ENCODE assay signal across 15 cellular contexts in genomic region chr1:174996474-174996873, GRCh38. TPM values are rescaled to one million over a fixed set of nuclear protein-coding genes. Genes with fewer than 3 reads are reported as not detected.
DNase-seq lines count a peak whose midpoint lies in the region; ATAC-seq and TF ChIP-seq lines count a peak whose summit lies in the region.
"Had no signal": no experiment of that assay in that cellular context is flagged by ENCODE, and none has a peak within 500 bp of the region (broad histone marks: within the 10 kb centered on the region; RNA-seq: fewer than 3 reads in every experiment).

No MANE protein-coding gene starts in this region.

- CTCF ChIA-PET in activated CD4-positive, alpha-beta memory T cell treated with anti-CD3 and anti-CD28 coated beads for 36 hours (lab: Charles Lee): interaction anchor here (1.1 to 4.3 kb wide), 2 partner anchors 13 to 113 kb away, joined by 4 to 20 read pairs; no protein-coding TSS in a partner anchor
- CTCF ChIA-PET in activated CD4-positive, alpha-beta memory T cell treated with anti-CD3 and anti-CD28 coated beads, Interleukin-2, amount 10 ng/mL, durations not matched to agents 7 days and 5 days (lab: Charles Lee): interaction anchor here (1.3 to 2.0 kb wide), 2 partner anchors 11 to 30 kb away, joined by 4 to 5 read pairs; no protein-coding TSS in a partner anchor

- H3K27me3 Mint-ChIP-seq in activated CD4-positive, alpha-beta memory T cell treated with anti-CD3 and anti-CD28 coated beads for 36 hours: no peaks in the 10 kb centered on the region
- no peaks in the 10 kb centered on the region for H3K27me3 Mint-ChIP-seq in activated CD4-positive, alpha-beta memory T cell treated with anti-CD3 and anti-CD28 coated beads, Interleukin-2, amount 10 ng/mL, durations not matched to agents 7 days and 5 days
- H3K27me3 Mint-ChIP-seq: CD8-positive, alpha-beta memory T cell had no signal

- peaks cover 16% of the 10 kb centered on the region for H3K36me3 Mint-ChIP-seq in activated CD4-positive, alpha-beta memory T cell treated with anti-CD3 and anti-CD28 coated beads for 36 hours
- H3K36me3 Mint-ChIP-seq in activated CD4-positive, alpha-beta memory T cell treated with anti-CD3 and anti-CD28 coated beads, Interleukin-2, amount 10 ng/mL, durations not matched to agents 7 days and 5 days (ENCODE audit: low read depth): peaks cover 35% of the 10 kb centered on the region

- H3K9me3 Mint-ChIP-seq in activated CD4-positive, alpha-beta memory T cell treated with anti-CD3 and anti-CD28 coated beads for 36 hours: no peaks in the 10 kb centered on the region
- no peaks in the 10 kb centered on the region for H3K9me3 Mint-ChIP-seq in activated CD4-positive, alpha-beta memory T cell treated with anti-CD3 and anti-CD28 coated beads, Interleukin-2, amount 10 ng/mL, durations not matched to agents 7 days and 5 days
- H3K9me3 Mint-ChIP-seq: CD8-positive, alpha-beta memory T cell; immature natural killer cell had no signal

- intact Hi-C loops in activated CD4-positive, alpha-beta memory T cell treated with anti-CD3 and anti-CD28 coated beads for 36 hours (cut with micrococcal nuclease): loop anchor here (5.0 to 10.0 kb wide), 4 partner anchors 179 to 1522 kb away; partner anchors contain the start of genes PRDX6, RABGAP1L and RC3H1

- H3K4me3 ChIP-seq in choroid plexus epithelial cell (ENCODE audit: low read depth, low read length): no peak overlapping the region
- H3K4me3 ChIP-seq: gastroesophageal sphincter had no signal

- POLR2A ChIA-PET in activated CD4-positive, alpha-beta memory T cell treated with anti-CD3 and anti-CD28 coated beads for 36 hours (lab: Charles Lee): no interaction called here
- POLR2A ChIA-PET in activated CD4-positive, alpha-beta memory T cell treated with anti-CD3 and anti-CD28 coated beads, Interleukin-2, amount 10 ng/mL, durations not matched to agents 7 days and 5 days (lab: Charles Lee): interaction anchor here (6.5 kb wide), 1 partner anchor 31 kb away, joined by 203 read pairs; no protein-coding TSS in a partner anchor

- H3K4me1 Mint-ChIP-seq in activated CD4-positive, alpha-beta memory T cell treated with anti-CD3 and anti-CD28 coated beads for 36 hours (ENCODE audit: low read depth): peaks cover 24% of the 10 kb centered on the region
- peaks cover 21% of the 10 kb centered on the region for H3K4me1 Mint-ChIP-seq in activated CD4-positive, alpha-beta memory T cell treated with anti-CD3 and anti-CD28 coated beads, Interleukin-2, amount 10 ng/mL, durations not matched to agents 7 days and 5 days

- peak overlapping the region; percentile 10 for H3K27ac Mint-ChIP-seq in activated CD4-positive, alpha-beta memory T cell treated with anti-CD3 and anti-CD28 coated beads for 36 hours
- H3K27ac Mint-ChIP-seq in activated CD4-positive, alpha-beta memory T cell treated with anti-CD3 and anti-CD28 coated beads, Interleukin-2, amount 10 ng/mL, durations not matched to agents 7 days and 5 days: no peak overlapping the region

- no peak overlapping the region for H3K4me3 Mint-ChIP-seq in activated CD4-positive, alpha-beta memory T cell treated with anti-CD3 and anti-CD28 coated beads for 36 hours
- H3K4me3 Mint-ChIP-seq in activated CD4-positive, alpha-beta memory T cell treated with anti-CD3 and anti-CD28 coated beads, Interleukin-2, amount 10 ng/mL, durations not matched to agents 7 days and 5 days: no peak overlapping the region

- DNase-seq in activated CD4-positive, alpha-beta memory T cell treated with anti-CD3 and anti-CD28 coated beads for 36 hours: no peak
- no peak for DNase-seq in activated CD4-positive, alpha-beta memory T cell treated with anti-CD3 and anti-CD28 coated beads, Interleukin-2, amount 10 ng/mL, durations not matched to agents 7 days and 5 days
- peak; percentile 16 for DNase-seq in OCI-M1 (lab: John Stamatoyannopoulos, UW)
- peak; percentile 59 for DNase-seq in choroid plexus epithelial cell (ENCODE audit: low read depth)
- DNase-seq in non-pigmented ciliary epithelial cell (ENCODE audit: low read depth): peak; percentile 15
- DNase-seq in NCI-H774 (lab: John Stamatoyannopoulos, UW): no peak
- DNase-seq: amygdala; CD8-positive, alpha-beta memory T cell; immature natural killer cell; NCI-H1417; stimulated activated naive CD8-positive, alpha-beta T cell treated with anti-CD3 and anti-CD28 coated beads, Interleukin-15, Interleukin-2, amounts not matched to agents 100 U/mL and 50 U/mL, for 24 hours; SW 1271 had no signal

- ATAC-seq in GM21619 (IDR thresholded peaks at IDR 0.05; ENCODE audit: unreplicated experiment): no peak
- no peak for ATAC-seq in GM18858 (IDR thresholded peaks at IDR 0.05; ENCODE audit: unreplicated experiment)
- ATAC-seq: gastroesophageal sphincter; stimulated activated naive CD8-positive, alpha-beta T cell treated with anti-CD3 and anti-CD28 coated beads, Interleukin-15, Interleukin-2, amounts not matched to agents 100 U/mL and 50 U/mL, for 24 hours had no signal

- peak; percentile 0 for TF ChIP-seq CTCF in choroid plexus epithelial cell (conservative IDR thresholded peaks at IDR 0.05; ENCODE audit: low read depth, low read length)

RNA-seq across cellular contexts. Expression of gene CACYBP, which starts 3.3 kb away (rescaled TPM):
- total RNA-seq in activated CD4-positive, alpha-beta memory T cell treated with anti-CD3 and anti-CD28 coated beads for 36 hours: 100 to 1,000 TPM; 399 to 409 TPM
- 100 to 1,000 TPM; 234 to 254 TPM for total RNA-seq in activated CD4-positive, alpha-beta memory T cell treated with anti-CD3 and anti-CD28 coated beads, Interleukin-2, amount 10 ng/mL, durations not matched to agents 7 days and 5 days

RNA-seq across cellular contexts. Expression of gene MRPS14, which starts 26.8 kb away (rescaled TPM):
- 10 to 100 TPM; 44.7 to 47.6 TPM for total RNA-seq in activated CD4-positive, alpha-beta memory T cell treated with anti-CD3 and anti-CD28 coated beads for 36 hours
- total RNA-seq in activated CD4-positive, alpha-beta memory T cell treated with anti-CD3 and anti-CD28 coated beads, Interleukin-2, amount 10 ng/mL, durations not matched to agents 7 days and 5 days: 10 to 100 TPM; 34.1 TPM

Comparison
In these comparisons a context has a peak if more than half of its experiments do, and no peak if none do; other contexts are left out.
1. DNase-seq: peak in OCI-M1 (single experiment), choroid plexus epithelial cell (single experiment) and non-pigmented ciliary epithelial cell (single experiment); none in activated CD4-positive, alpha-beta memory T cell treated with anti-CD3 and anti-CD28 coated beads for 36 hours (single experiment), activated CD4-positive, alpha-beta memory T cell treated with anti-CD3 and anti-CD28 coated beads, Interleukin-2, amount 10 ng/mL, durations not matched to agents 7 days and 5 days (single experiment) and NCI-H774 (single experiment).